Comparison of ENCODE assay signal across 12 cellular contexts in genomic region chr12:57934804-57935203, GRCh38. TPM values are rescaled to one million over a fixed set of nuclear protein-coding genes. Genes with fewer than 3 reads are reported as not detected.
DNase-seq lines count a peak whose midpoint lies in the region; ATAC-seq and TF ChIP-seq lines count a peak whose summit lies in the region.
"Had no signal": no experiment of that assay in that cellular context is flagged by ENCODE, and none has a peak within 500 bp of the region (broad histone marks: within the 10 kb centered on the region; RNA-seq: fewer than 3 reads in every experiment).

No MANE protein-coding gene starts in this region.

- H3K4me3 Mint-ChIP-seq in activated T-cell treated with anti-CD3 and anti-CD28 coated beads, Interleukin-2, amount 50 U/mL, for 4 hours, result peak overlapping the region; percentile 21
- peak overlapping the region in 1 of 2 donors; percentile 99 for H3K4me3 Mint-ChIP-seq in stimulated activated naive B cell treated with anti-CD40 and anti-IgM and Interleukin-4, amounts not matched to agents 10 μg/mL and 1 μg/mL and 100 μg/mL, for 72 hours

- peaks cover 25% of the 10 kb centered on the region; the same call in 1 of the 2 replicates for H3K79me2 ChIP-seq in OCI-LY7 (ENCODE audit: insufficient read depth, low read depth, low read length)

- peak overlapping the region; percentile 22 for H3K27ac Mint-ChIP-seq in stimulated activated naive B cell treated with anti-CD40 and anti-IgM and Interleukin-4, amounts not matched to agents 10 μg/mL and 1 μg/mL and 100 μg/mL, for 72 hours

- H3K4me3 ChIP-seq in OCI-LY7 (ENCODE audit: low read depth, low read length, poor library complexity, severe bottlenecking), result peak overlapping the region; percentile 77
- H3K4me3 ChIP-seq in endocrine pancreas (ENCODE audit: control insufficient read depth, insufficient read depth, low read length), result peak overlapping the region; percentile 89
- H3K4me3 ChIP-seq in left ventricle myocardium inferior, result no peak overlapping the region

- H3K9me3 ChIP-seq in OCI-LY7 (ENCODE audit: low read length), result no peaks in the 10 kb centered on the region
- H3K9me3 ChIP-seq in endocrine pancreas (ENCODE audit: control insufficient read depth, low read length), result no peaks in the 10 kb centered on the region
- no peaks in the 10 kb centered on the region for H3K9me3 ChIP-seq in left ventricle myocardium inferior (replicated peaks)
- H3K9me3 ChIP-seq: lower lobe of right lung had no signal

- BruUV-seq in OCI-LY7 (replicated peaks; lab: Mats Ljungman, UMichigan), result no TSS peak

- no peaks in the 10 kb centered on the region for H3K9me3 Mint-ChIP-seq in activated T-cell treated with anti-CD3 and anti-CD28 coated beads, Interleukin-2, amount 50 U/mL, for 4 hours
- peaks cover 0 to 1% of the 10 kb centered on the region in 2 donors for H3K9me3 Mint-ChIP-seq in stimulated activated naive B cell treated with anti-CD40 and anti-IgM and Interleukin-4, amounts not matched to agents 10 μg/mL and 1 μg/mL and 100 μg/mL, for 72 hours

- POLR2A ChIA-PET in OCI-LY7 (lab: Charles Lee), result interaction anchor here (0.6 to 2.1 kb wide), 6 partner anchors 9 to 77 kb away, joined by 3 to 5 read pairs (median 4); no protein-coding TSS in a partner anchor

- ATAC-seq in activated T-cell treated with anti-CD3 and anti-CD28 coated beads, Interleukin-2, amount 50 U/mL, for 4 hours, result no peak
- ATAC-seq in stimulated activated naive B cell treated with anti-CD40 and anti-IgM and Interleukin-4, amounts not matched to agents 10 μg/mL and 1 μg/mL and 100 μg/mL, for 72 hours (replicated peaks), result no peak
- ATAC-seq in left lobe of liver, result no peak
- ATAC-seq: lower lobe of right lung had no signal

- peaks cover 8% of the 10 kb centered on the region for H3K36me3 Mint-ChIP-seq in activated T-cell treated with anti-CD3 and anti-CD28 coated beads, Interleukin-2, amount 50 U/mL, for 4 hours (ENCODE audit: insufficient read depth)
- peaks cover 6% of the 10 kb centered on the region in 2 donors for H3K36me3 Mint-ChIP-seq in stimulated activated naive B cell treated with anti-CD40 and anti-IgM and Interleukin-4, amounts not matched to agents 10 μg/mL and 1 μg/mL and 100 μg/mL, for 72 hours

- CTCF ChIA-PET in OCI-LY7 (lab: Charles Lee; ENCODE audit: unreplicated experiment), result no interaction called here

- no peaks in the 10 kb centered on the region for H3K27me3 Mint-ChIP-seq in activated T-cell treated with anti-CD3 and anti-CD28 coated beads, Interleukin-2, amount 50 U/mL, for 4 hours (ENCODE audit: low read depth)
- no peaks in the 10 kb centered on the region for H3K27me3 Mint-ChIP-seq in stimulated activated naive B cell treated with anti-CD40 and anti-IgM and Interleukin-4, amounts not matched to agents 10 μg/mL and 1 μg/mL and 100 μg/mL, for 72 hours

- in situ Hi-C loops in GM13976 (cut with MboI; ENCODE audit: low sequenced_read_pairs, unreplicated experiment), result no loop called here

- no peak overlapping the region for H3K9ac ChIP-seq in endocrine pancreas (ENCODE audit: control insufficient read depth, insufficient read depth, low read length)

- intact Hi-C loops in OCI-LY7 (cut with micrococcal nuclease; ENCODE audit: unreplicated experiment), result no loop called here
- intact Hi-C loops in left ventricle myocardium inferior (cut with micrococcal nuclease), result no loop called here

- H3K4me2 ChIP-seq in OCI-LY7 (ENCODE audit: low read length), result peak overlapping the region; percentile 90

- peaks cover 22% of the 10 kb centered on the region for H3K4me1 ChIP-seq in OCI-LY7 (ENCODE audit: insufficient read depth, low read length, poor library complexity, severe bottlenecking)
- H3K4me1 ChIP-seq in endocrine pancreas (ENCODE audit: control insufficient read depth, insufficient read depth, low read length), result peaks cover 13% of the 10 kb centered on the region
- peaks cover 23% of the 10 kb centered on the region for H3K4me1 ChIP-seq in left ventricle myocardium inferior

- H2AFZ ChIP-seq in OCI-LY7 (ENCODE audit: low read length), result peak overlapping the region; percentile 59; the same call in 1 of the 2 replicates

- H3K27ac ChIP-seq in OCI-LY7 (ENCODE audit: low read depth, low read length, poor library complexity, severe bottlenecking) (peak overlapping the region; percentile 85), left ventricle myocardium inferior (replicated peaks) (no peak overlapping the region)

- H4K20me1 ChIP-seq in OCI-LY7 (ENCODE audit: insufficient read depth, low read length), result no peaks in the 10 kb centered on the region

- no peaks in the 10 kb centered on the region for H3K27me3 ChIP-seq in endocrine pancreas (ENCODE audit: control insufficient read depth, insufficient read depth, low read length)
- H3K27me3 ChIP-seq in left ventricle myocardium inferior (ENCODE audit: low read depth), result no peaks in the 10 kb centered on the region

- peaks cover 17% of the 10 kb centered on the region; the same call in 1 of the 2 replicates for H3K36me3 ChIP-seq in OCI-LY7 (ENCODE audit: insufficient read depth, low read length)
- H3K36me3 ChIP-seq in endocrine pancreas (ENCODE audit: control insufficient read depth, insufficient read depth, low read length), result no peaks in the 10 kb centered on the region
- peaks cover 6% of the 10 kb centered on the region for H3K36me3 ChIP-seq in left ventricle myocardium inferior
- H3K36me3 ChIP-seq: lower lobe of right lung had no signal

- H3K4me1 Mint-ChIP-seq in activated T-cell treated with anti-CD3 and anti-CD28 coated beads, Interleukin-2, amount 50 U/mL, for 4 hours (ENCODE audit: low read depth), result peaks cover 20% of the 10 kb centered on the region
- H3K4me1 Mint-ChIP-seq in stimulated activated naive B cell treated with anti-CD40 and anti-IgM and Interleukin-4, amounts not matched to agents 10 μg/mL and 1 μg/mL and 100 μg/mL, for 72 hours, result peaks cover 9 to 28% of the 10 kb centered on the region in 2 donors

- no peak for TF ChIP-seq CTCF in OCI-LY7 (conservative IDR thresholded peaks at IDR 0.05; ENCODE audit: low read length)
- no peak for TF ChIP-seq CTCF in GM13976 (IDR thresholded peaks at IDR 0.05; ENCODE audit: borderline replicate concordance, control extremely low read depth, extremely low read depth, insufficient read depth, missing control alignments)
- TF ChIP-seq CTCF in left ventricle myocardium inferior (IDR thresholded peaks at IDR 0.05; ENCODE audit: borderline replicate concordance), result no peak

- no peaks in the 10 kb centered on the region for H3K9me2 ChIP-seq in OCI-LY7 (ENCODE audit: insufficient read depth, low read length)

- DNase-seq in activated T-cell treated with anti-CD3 and anti-CD28 coated beads, Interleukin-2, amount 50 U/mL, for 4 hours, result no peak
- no peak for DNase-seq in activated T-cell treated with anti-CD3 and anti-CD28 coated beads for 4 hours
- DNase-seq in OCI-LY7 (ENCODE audit: low spot score), result peak; percentile 23
- DNase-seq in stimulated activated naive B cell treated with anti-CD40 and anti-IgM and Interleukin-4, amounts not matched to agents 10 μg/mL and 1 μg/mL and 100 μg/mL, for 72 hours, result no peak
- no peak for DNase-seq in GM13976 (ENCODE audit: low spot score)
- DNase-seq in left lobe of liver (ENCODE audit: low spot score), result no peak
- no peak for DNase-seq in left ventricle myocardium inferior
- DNase-seq: activated gamma-delta T cell, head of caudate nucleus, lower lobe of right lung, NCI-H69 had no signal

RNA-seq across cellular contexts. Expression of gene ATP23, which starts 6.6 kb away (rescaled TPM):
- 1 to 10 TPM; 3.3 to 7.0 (median 5.9) TPM for total RNA-seq in activated T-cell treated with anti-CD3 and anti-CD28 coated beads, Interleukin-2, amount 50 U/mL, for 4 hours
- total RNA-seq in OCI-LY7 (2014; rRNA removed; shearing (Covaris generic)), result 42.9 and 51.3 TPM in 2 replicates
- total RNA-seq in OCI-LY7 (2022), result 27.5 and 31.7 TPM in 2 replicates
- total RNA-seq in left lobe of liver, result 4.0 TPM
- 7.4 TPM for total RNA-seq in left ventricle myocardium inferior
